Comparison of ENCODE assay signal across 1 cellular context in the genomic region with DNA sequence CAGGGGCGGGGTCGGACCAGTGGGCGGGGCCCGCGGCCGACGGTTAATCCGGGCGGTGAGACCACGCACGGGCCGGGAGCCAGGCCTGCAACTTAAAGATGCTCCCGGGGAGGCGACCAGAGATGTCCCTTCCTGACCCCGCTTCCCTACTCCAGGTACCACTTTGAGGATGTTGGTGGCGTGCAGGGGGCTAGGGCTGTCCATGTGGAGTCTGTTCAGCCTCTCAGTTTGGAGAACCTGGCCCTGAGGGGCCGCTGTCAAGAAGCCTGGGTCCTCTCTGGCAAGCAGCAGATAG.
TF ChIP-seq lines count a peak whose summit lies in the region.

No MANE protein-coding gene starts in this region.

TF ChIP-seq in H1, 55 proteins besides CTCF, POLR2A, EP300 and RAD21:
- TF ChIP-seq BACH1 (IDR thresholded peaks at IDR 0.05; ENCODE audit: low read length) (no peak), TAF1 (IDR thresholded peaks at IDR 0.05; ENCODE audit: low read depth, low read length) (0 out of 2 replicates have a peak, but pooled peaks have one; percentile 4), BCL11A (IDR thresholded peaks at IDR 0.05; ENCODE audit: low read depth in 2 of 2, low read length in 2 of 2) (no peak), KDM1A (IDR thresholded peaks at IDR 0.05; ENCODE audit: borderline replicate concordance, low read length) (no peak), SP4 (IDR thresholded peaks at IDR 0.05; ENCODE audit: low read length) (0 out of 2 replicates have a peak, but pooled peaks have one; percentile 3), PHF8 (conservative IDR thresholded peaks at IDR 0.05; ENCODE audit: low read depth, low read length) (no peak), MAFK (IDR thresholded peaks at IDR 0.05; ENCODE audit: low read depth, low read length) (no peak), ZNF274 (IDR thresholded peaks at IDR 0.05; ENCODE audit: borderline replicate concordance, extremely low read depth, low read length) (no peak), TEAD4 (IDR thresholded peaks at IDR 0.05; ENCODE audit: low read depth, low read length) (no peak)
- TF ChIP-seq, protein P1, sequence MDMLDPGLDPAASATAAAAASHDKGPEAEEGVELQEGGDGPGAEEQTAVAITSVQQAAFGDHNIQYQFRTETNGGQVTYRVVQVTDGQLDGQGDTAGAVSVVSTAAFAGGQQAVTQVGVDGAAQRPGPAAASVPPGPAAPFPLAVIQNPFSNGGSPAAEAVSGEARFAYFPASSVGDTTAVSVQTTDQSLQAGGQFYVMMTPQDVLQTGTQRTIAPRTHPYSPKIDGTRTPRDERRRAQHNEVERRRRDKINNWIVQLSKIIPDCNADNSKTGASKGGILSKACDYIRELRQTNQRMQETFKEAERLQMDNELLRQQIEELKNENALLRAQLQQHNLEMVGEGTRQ (IDR thresholded peaks at IDR 0.05; ENCODE audit: low read length) = no peak
- TF ChIP-seq, protein P2, sequence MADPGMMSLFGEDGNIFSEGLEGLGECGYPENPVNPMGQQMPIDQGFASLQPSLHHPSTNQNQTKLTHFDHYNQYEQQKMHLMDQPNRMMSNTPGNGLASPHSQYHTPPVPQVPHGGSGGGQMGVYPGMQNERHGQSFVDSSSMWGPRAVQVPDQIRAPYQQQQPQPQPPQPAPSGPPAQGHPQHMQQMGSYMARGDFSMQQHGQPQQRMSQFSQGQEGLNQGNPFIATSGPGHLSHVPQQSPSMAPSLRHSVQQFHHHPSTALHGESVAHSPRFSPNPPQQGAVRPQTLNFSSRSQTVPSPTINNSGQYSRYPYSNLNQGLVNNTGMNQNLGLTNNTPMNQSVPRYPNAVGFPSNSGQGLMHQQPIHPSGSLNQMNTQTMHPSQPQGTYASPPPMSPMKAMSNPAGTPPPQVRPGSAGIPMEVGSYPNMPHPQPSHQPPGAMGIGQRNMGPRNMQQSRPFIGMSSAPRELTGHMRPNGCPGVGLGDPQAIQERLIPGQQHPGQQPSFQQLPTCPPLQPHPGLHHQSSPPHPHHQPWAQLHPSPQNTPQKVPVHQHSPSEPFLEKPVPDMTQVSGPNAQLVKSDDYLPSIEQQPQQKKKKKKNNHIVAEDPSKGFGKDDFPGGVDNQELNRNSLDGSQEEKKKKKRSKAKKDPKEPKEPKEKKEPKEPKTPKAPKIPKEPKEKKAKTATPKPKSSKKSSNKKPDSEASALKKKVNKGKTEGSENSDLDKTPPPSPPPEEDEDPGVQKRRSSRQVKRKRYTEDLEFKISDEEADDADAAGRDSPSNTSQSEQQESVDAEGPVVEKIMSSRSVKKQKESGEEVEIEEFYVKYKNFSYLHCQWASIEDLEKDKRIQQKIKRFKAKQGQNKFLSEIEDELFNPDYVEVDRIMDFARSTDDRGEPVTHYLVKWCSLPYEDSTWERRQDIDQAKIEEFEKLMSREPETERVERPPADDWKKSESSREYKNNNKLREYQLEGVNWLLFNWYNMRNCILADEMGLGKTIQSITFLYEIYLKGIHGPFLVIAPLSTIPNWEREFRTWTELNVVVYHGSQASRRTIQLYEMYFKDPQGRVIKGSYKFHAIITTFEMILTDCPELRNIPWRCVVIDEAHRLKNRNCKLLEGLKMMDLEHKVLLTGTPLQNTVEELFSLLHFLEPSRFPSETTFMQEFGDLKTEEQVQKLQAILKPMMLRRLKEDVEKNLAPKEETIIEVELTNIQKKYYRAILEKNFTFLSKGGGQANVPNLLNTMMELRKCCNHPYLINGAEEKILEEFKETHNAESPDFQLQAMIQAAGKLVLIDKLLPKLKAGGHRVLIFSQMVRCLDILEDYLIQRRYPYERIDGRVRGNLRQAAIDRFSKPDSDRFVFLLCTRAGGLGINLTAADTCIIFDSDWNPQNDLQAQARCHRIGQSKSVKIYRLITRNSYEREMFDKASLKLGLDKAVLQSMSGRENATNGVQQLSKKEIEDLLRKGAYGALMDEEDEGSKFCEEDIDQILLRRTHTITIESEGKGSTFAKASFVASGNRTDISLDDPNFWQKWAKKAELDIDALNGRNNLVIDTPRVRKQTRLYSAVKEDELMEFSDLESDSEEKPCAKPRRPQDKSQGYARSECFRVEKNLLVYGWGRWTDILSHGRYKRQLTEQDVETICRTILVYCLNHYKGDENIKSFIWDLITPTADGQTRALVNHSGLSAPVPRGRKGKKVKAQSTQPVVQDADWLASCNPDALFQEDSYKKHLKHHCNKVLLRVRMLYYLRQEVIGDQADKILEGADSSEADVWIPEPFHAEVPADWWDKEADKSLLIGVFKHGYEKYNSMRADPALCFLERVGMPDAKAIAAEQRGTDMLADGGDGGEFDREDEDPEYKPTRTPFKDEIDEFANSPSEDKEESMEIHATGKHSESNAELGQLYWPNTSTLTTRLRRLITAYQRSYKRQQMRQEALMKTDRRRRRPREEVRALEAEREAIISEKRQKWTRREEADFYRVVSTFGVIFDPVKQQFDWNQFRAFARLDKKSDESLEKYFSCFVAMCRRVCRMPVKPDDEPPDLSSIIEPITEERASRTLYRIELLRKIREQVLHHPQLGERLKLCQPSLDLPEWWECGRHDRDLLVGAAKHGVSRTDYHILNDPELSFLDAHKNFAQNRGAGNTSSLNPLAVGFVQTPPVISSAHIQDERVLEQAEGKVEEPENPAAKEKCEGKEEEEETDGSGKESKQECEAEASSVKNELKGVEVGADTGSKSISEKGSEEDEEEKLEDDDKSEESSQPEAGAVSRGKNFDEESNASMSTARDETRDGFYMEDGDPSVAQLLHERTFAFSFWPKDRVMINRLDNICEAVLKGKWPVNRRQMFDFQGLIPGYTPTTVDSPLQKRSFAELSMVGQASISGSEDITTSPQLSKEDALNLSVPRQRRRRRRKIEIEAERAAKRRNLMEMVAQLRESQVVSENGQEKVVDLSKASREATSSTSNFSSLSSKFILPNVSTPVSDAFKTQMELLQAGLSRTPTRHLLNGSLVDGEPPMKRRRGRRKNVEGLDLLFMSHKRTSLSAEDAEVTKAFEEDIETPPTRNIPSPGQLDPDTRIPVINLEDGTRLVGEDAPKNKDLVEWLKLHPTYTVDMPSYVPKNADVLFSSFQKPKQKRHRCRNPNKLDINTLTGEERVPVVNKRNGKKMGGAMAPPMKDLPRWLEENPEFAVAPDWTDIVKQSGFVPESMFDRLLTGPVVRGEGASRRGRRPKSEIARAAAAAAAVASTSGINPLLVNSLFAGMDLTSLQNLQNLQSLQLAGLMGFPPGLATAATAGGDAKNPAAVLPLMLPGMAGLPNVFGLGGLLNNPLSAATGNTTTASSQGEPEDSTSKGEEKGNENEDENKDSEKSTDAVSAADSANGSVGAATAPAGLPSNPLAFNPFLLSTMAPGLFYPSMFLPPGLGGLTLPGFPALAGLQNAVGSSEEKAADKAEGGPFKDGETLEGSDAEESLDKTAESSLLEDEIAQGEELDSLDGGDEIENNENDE (IDR thresholded peaks at IDR 0.05; ENCODE audit: insufficient replicate concordance, low read length) = no peak
TF ChIP-seq in H1: peak in this region for 2.
